In the genomic region with DNA sequence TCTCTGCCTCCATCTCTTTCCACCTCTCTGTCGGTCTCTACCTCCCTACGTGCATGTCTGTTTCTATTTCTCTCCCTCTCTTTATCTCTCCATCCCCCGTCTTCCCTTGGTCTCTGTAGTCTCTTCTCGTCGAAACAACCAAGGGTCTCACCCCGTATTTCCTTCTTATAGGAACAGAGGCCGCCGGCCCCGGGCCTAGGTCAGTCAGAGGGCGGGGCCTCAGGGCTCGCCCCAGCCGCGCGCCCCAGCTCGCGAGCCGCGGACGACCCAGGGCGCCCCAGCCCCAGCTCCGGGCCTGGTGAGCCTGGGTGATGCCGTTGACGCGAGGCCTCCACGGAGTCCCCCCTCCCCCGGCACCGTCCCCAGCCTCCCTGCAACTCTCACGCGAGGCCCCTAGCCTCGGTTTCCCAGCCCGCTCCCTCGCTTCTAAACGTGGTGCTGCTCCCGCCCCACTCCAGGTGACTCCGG, we compare ENCODE assay signal across 1 cellular context.
TF ChIP-seq lines count a peak whose summit lies in the region.

No MANE protein-coding gene starts in this region.

TF ChIP-seq in HEK293, 187 proteins besides CTCF, POLR2A, EP300 and RAD21 (continued from another document):
- TF ChIP-seq ZNF146 (tag by site-specific recombination; IDR thresholded peaks at IDR 0.05) = no peak
